36 cellular contexts compared by ENCODE assay signal in the genomic region with DNA sequence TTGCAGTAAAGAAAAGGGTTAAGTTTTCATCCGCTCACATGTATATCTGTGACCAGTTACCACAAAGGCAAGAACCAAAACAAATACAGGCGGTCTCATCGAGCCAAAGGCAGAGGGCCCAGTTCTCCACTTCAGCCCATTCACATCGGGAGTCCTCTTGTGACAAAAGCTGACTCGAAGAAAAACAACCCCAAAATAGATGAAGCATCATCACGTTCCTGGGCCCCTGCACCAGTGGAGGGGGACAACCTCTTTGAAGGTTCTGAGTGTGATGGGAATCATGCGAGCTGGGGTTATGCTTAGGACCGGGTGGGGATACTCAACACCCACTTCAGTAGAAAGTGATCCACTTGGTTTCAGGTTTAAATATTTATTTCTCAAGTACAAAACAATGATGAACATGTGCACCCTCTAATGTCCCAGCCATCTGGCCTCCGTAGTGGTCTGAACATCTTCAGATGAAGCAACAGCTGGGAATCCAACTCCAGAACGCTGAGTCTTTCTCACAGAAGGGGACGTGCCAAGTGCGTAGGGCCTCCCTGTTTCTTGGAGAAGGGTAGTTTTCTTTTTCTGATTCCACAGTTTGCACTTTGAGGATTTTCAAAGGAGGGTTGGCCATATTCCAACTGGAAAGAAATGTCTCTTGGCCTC. TPM values are rescaled to one million over a fixed set of nuclear protein-coding genes. Genes with fewer than 3 reads are reported as not detected.
DNase-seq lines count a peak whose midpoint lies in the region; ATAC-seq and TF ChIP-seq lines count a peak whose summit lies in the region.
"Had no signal": no experiment of that assay in that cellular context is flagged by ENCODE, and none has a peak within 500 bp of the region (broad histone marks: within the 10 kb centered on the region; RNA-seq: fewer than 3 reads in every experiment).

No MANE protein-coding gene starts in this region.

- TF ChIP-seq POLR2A in tibial nerve (IDR thresholded peaks at IDR 0.05), result no peak

- no peaks in the 10 kb centered on the region for H3K36me3 ChIP-seq in tibial nerve
- H3K36me3 ChIP-seq in colonic mucosa, result no peaks in the 10 kb centered on the region
- H3K36me3 ChIP-seq: lower lobe of right lung, uterus had no signal

- intact Hi-C loops in Right ventricle myocardium inferior (cut with DNase I), result no loop called here
- intact Hi-C loops in right cardiac atrium (cut with DNase I), result no loop called here
- intact Hi-C loops in posterior vena cava (cut with DNase I), result no loop called here
- intact Hi-C loops in colonic mucosa (cut with DNase I), result no loop called here

- H3K27ac ChIP-seq in right cardiac atrium (ENCODE audit: low read length), result no peak overlapping the region
- peak overlapping the region in 2 of 4 donors; percentile 9 to 61 for H3K27ac ChIP-seq in tibial nerve
- H3K27ac ChIP-seq in colonic mucosa, result no peak overlapping the region
- H3K27ac ChIP-seq: epithelial cell of prostate, lower lobe of right lung, uterus had no signal

- H3K4me3 ChIP-seq in right cardiac atrium (ENCODE audit: low read length) (no peak overlapping the region), tibial nerve (no peak overlapping the region), colonic mucosa (no peak overlapping the region)
- H3K4me3 ChIP-seq: lower lobe of right lung, smooth muscle cell, uterus had no signal

- 56% methylated on average over 12 of the region's 12 CpGs for WGBS in right cardiac atrium
- 57 to 61% methylated on average over 12 of the region's 12 CpGs for WGBS in tibial nerve, 2 donors

- H3K4me1 ChIP-seq in right cardiac atrium (ENCODE audit: control insufficient read depth, insufficient read depth, low read length) (no peaks in the 10 kb centered on the region), tibial nerve (peaks cover 0 to 7% (median 0%) of the 10 kb centered on the region in 4 donors), colonic mucosa (no peaks in the 10 kb centered on the region)
- H3K4me1 ChIP-seq: lower lobe of right lung, uterus had no signal

- TF ChIP-seq EP300 in tibial nerve (IDR thresholded peaks at IDR 0.05), result peak in 1 of 2 donors; percentile 65

- no peaks in the 10 kb centered on the region for H3K27me3 ChIP-seq in right cardiac atrium (ENCODE audit: control insufficient read depth, insufficient read depth)
- peaks cover 0 to 47% of the 10 kb centered on the region in 2 donors for H3K27me3 ChIP-seq in tibial nerve
- peaks cover 11% of the 10 kb centered on the region for H3K27me3 ChIP-seq in colonic mucosa
- H3K27me3 ChIP-seq: uterus had no signal

- TF ChIP-seq CTCF in tibial nerve (IDR thresholded peaks at IDR 0.05) (no peak), colonic mucosa (IDR thresholded peaks at IDR 0.05) (no peak)

- H3K9me3 ChIP-seq in right cardiac atrium (ENCODE audit: control insufficient read depth, low read length) (no peaks in the 10 kb centered on the region), tibial nerve (no peaks in the 10 kb centered on the region), colonic mucosa (no peaks in the 10 kb centered on the region)
- H3K9me3 ChIP-seq: lower lobe of right lung, uterus had no signal

- no peak overlapping the region for H3K9ac ChIP-seq in colonic mucosa (ENCODE audit: low read depth in 2 of 2, low read length in 2 of 2)

- DNase-seq in Right ventricle myocardium inferior (ENCODE audit: missing footprints), result no peak
- DNase-seq in right cardiac atrium, result no peak
- peak; percentile 86 for DNase-seq in NCI-H510A treated with DMSO at 0.1 percent for 48 hours (lab: John Stamatoyannopoulos, UW)
- peak; percentile 86 for DNase-seq in posterior vena cava (ENCODE audit: low spot score)
- peak; percentile 25 to 55 for DNase-seq in tibial nerve (ENCODE audit: low spot score in 2 of 2)
- no peak for DNase-seq in DMS53 (lab: John Stamatoyannopoulos, UW)
- DNase-seq in colonic mucosa, result no peak
- no peak for DNase-seq in iPS-NIHi11 (ENCODE audit: low spot score)
- DNase-seq: activated CD4-positive, alpha-beta T cell treated with anti-CD3 and anti-CD28 coated beads, Interleukin-2, amount 50 U/mL, for 1 hour; activated CD4-positive, CD25-positive, alpha-beta regulatory T cell; activated effector memory CD4-positive, alpha-beta T cell treated with anti-CD3 and anti-CD28 coated beads, Interleukin-2, amount 50 U/mL, for 16 hours; activated naive CD8-positive, alpha-beta T cell treated with anti-CD3 and anti-CD28 coated beads for 36 hours; activated T-cell treated with anti-CD3 and anti-CD28 coated beads, Interleukin-2, amount 50 U/mL, for 24 hours; anterior cingulate cortex; CD4-positive, alpha-beta memory T cell; effector CD4-positive, alpha-beta T cell; head of caudate nucleus; lower lobe of right lung; MM.1S; natural killer cell; NCI-H1417 treated with DMSO at 0.1 percent for 48 hours; NCI-H2107; NCI-H526; occipital lobe; OCI-M1; stimulated activated CD4-positive, alpha-beta T cell treated with anti-CD3 and anti-CD28 coated beads, Interleukin-1b, Interleukin-23, amount 100 ng/mL, for 48 hours; stimulated activated naive CD4-positive, alpha-beta T cell treated with Interleukin-2 at 50 U/mL for 16 hours; T-helper 17 cell; uterus had no signal

- ATAC-seq in Right ventricle myocardium inferior, result peak; percentile 34
- no peak for ATAC-seq in right cardiac atrium
- ATAC-seq: HepG2, natural killer cell, SK-N-SH treated with all-trans-retinoic acid at 6 μM for 48 hours, T-helper 17 cell had no signal

RNA-seq across cellular contexts. Expression of a gene that starts 8.4 kb away (rescaled TPM):
- total RNA-seq in Right ventricle myocardium inferior (0.38 TPM), right cardiac atrium (not detected), posterior vena cava (under 1 TPM; 0.76 to 0.97 TPM), tibial nerve (10 to 100 TPM in 1 of 4 donors, 1 to 10 TPM in 2, under 1 TPM in 1; 0.44 to 13.1 (median 2.2) TPM), colonic mucosa (not detected)
- polyA plus RNA-seq in right cardiac atrium, result 0.14 TPM
- total RNA-seq: activated naive CD8-positive, alpha-beta T cell treated with anti-CD3 and anti-CD28 coated beads for 36 hours; HepG2; occipital lobe; pulmonary artery endothelial cell; smooth muscle cell; temporal lobe had no signal
- polyA plus RNA-seq: CD4-positive, alpha-beta memory T cell; HepG2; keratinocyte; smooth muscle cell had no signal

Comparison
In these comparisons a context has a peak if more than half of its experiments do, and no peak if none do; other contexts are left out.
1. DNase-seq: peak in NCI-H510A treated with DMSO at 0.1 percent for 48 hours (single experiment), posterior vena cava (single experiment) and tibial nerve (2 of 2); none in Right ventricle myocardium inferior (single experiment), right cardiac atrium (0 of 3), DMS53 (single experiment), colonic mucosa (single experiment) and iPS-NIHi11 (single experiment).